Comparison of ENCODE assay signal across 16 cellular contexts in genomic region chr13:79258489-79258888, GRCh38.
DNase-seq lines count a peak whose midpoint lies in the region; ATAC-seq and TF ChIP-seq lines count a peak whose summit lies in the region.
"Had no signal": no experiment of that assay in that cellular context is flagged by ENCODE, and none has a peak within 500 bp of the region (broad histone marks: within the 10 kb centered on the region; RNA-seq: fewer than 3 reads in every experiment).

No MANE protein-coding gene starts in this region.

- H3K4me1 ChIP-seq in right cardiac atrium (ENCODE audit: control insufficient read depth, insufficient read depth, low read length), result no peaks in the 10 kb centered on the region
- no peaks in the 10 kb centered on the region for H3K4me1 ChIP-seq in prostate gland (replicated peaks)
- H3K4me1 ChIP-seq: lower lobe of right lung had no signal

- H3K4me3 ChIP-seq in NB4 (ENCODE audit: low read depth, low read length), result no peak overlapping the region
- H3K4me3 ChIP-seq in right cardiac atrium (ENCODE audit: low read length), result no peak overlapping the region
- no peak overlapping the region for H3K4me3 ChIP-seq in prostate gland
- H3K4me3 ChIP-seq: lower lobe of right lung, MG63, ovary, thoracic aorta had no signal

- intact Hi-C loops in right cardiac atrium (cut with DNase I), result no loop called here
- intact Hi-C loops in prostate gland (cut with DNase I), result no loop called here

- TF ChIP-seq CTCF in NB4 (IDR thresholded peaks at IDR 0.05; ENCODE audit: low read depth, low read length) (no peak), prostate gland (IDR thresholded peaks at IDR 0.05) (no peak)

- no peaks in the 10 kb centered on the region for H3K36me3 ChIP-seq in prostate gland
- H3K36me3 ChIP-seq: lower lobe of right lung, MG63, ovary, thoracic aorta had no signal

- DNase-seq in NB4 (ENCODE audit: low read depth), result peak; percentile 77
- no peak for DNase-seq in right cardiac atrium
- DNase-seq in prostate gland (ENCODE audit: low spot score), result no peak
- no peak for DNase-seq in stimulated activated CD4-positive, alpha-beta T cell treated with anti-CD3 and anti-CD28 coated beads, Interleukin-2, amount 100 ng/mL, for 48 hours
- DNase-seq in NCI-H2081 treated with DMSO at 0.1 percent for 48 hours (lab: John Stamatoyannopoulos, UW), result no peak
- DNase-seq: activated naive CD4-positive, alpha-beta T cell; C1 segment of cervical spinal cord; GDM1; head of caudate nucleus; lower lobe of right lung; MG63; ovary had no signal

- WGBS in right cardiac atrium, result 70% methylated on average over 3 of the region's 3 CpGs
- WGBS in prostate gland, result 58% methylated on average over 3 of the region's 3 CpGs

- TF ChIP-seq POLR2A in NB4 (IDR thresholded peaks at IDR 0.05; ENCODE audit: extremely low read depth, insufficient read length), result no peak
- no peak for TF ChIP-seq POLR2A in prostate gland (IDR thresholded peaks at IDR 0.05)

- H3K27ac ChIP-seq in right cardiac atrium (ENCODE audit: low read length) (no peak overlapping the region), prostate gland (no peak overlapping the region)
- H3K27ac ChIP-seq: lower lobe of right lung, ovary, thoracic aorta had no signal

- no peaks in the 10 kb centered on the region for H3K9me3 ChIP-seq in right cardiac atrium (ENCODE audit: control insufficient read depth, low read length)
- H3K9me3 ChIP-seq in prostate gland, result no peaks in the 10 kb centered on the region
- H3K9me3 ChIP-seq: lower lobe of right lung, MG63, ovary, thoracic aorta had no signal

- no peaks in the 10 kb centered on the region for H3K27me3 ChIP-seq in right cardiac atrium (ENCODE audit: control insufficient read depth, insufficient read depth)
- no peaks in the 10 kb centered on the region for H3K27me3 ChIP-seq in prostate gland (replicated peaks; ENCODE audit: insufficient read depth)
- H3K27me3 ChIP-seq: MG63, ovary had no signal

- ATAC-seq in GM18508 (IDR thresholded peaks at IDR 0.05; ENCODE audit: insufficient read depth, unreplicated experiment) (peak; percentile 74), GM19467 (IDR thresholded peaks at IDR 0.05; ENCODE audit: unreplicated experiment) (peak; percentile 81), HG02981 (IDR thresholded peaks at IDR 0.05; ENCODE audit: unreplicated experiment) (peak; percentile 64), right cardiac atrium (no peak)
- ATAC-seq: lower lobe of right lung had no signal

Comparison
In these comparisons a context has a peak if more than half of its experiments do, and no peak if none do; other contexts are left out.
1. ATAC-seq: peak in GM18508 (single experiment), GM19467 (single experiment) and HG02981 (single experiment); none in right cardiac atrium (0 of 2).